In genomic region chr9:134791009-134791408, GRCh38 we compare ENCODE assay signal across 23 cellular contexts.
"Had no signal": no experiment of that assay in that cellular context is flagged by ENCODE, and none has a peak within 500 bp of the region (broad histone marks: within the 10 kb centered on the region; RNA-seq: fewer than 3 reads in every experiment).

No MANE protein-coding gene starts in this region.

- ATAC-seq: esophagus mucosa; heart left ventricle; left lobe of liver; right lobe of liver; stimulated activated memory B cell treated with anti-CD40 and anti-IgM and Interleukin-4, amounts not matched to agents 10 μg/mL and 1 μg/mL and 100 μg/mL, for 72 hours had no signal

- H3K4me3 ChIP-seq: heart left ventricle, neural progenitor cell, prostate gland, right lobe of liver, spleen, testis, tibial nerve, upper lobe of right lung, vagina had no signal

- H3K27me3 ChIP-seq: heart left ventricle, neural progenitor cell, right lobe of liver, testis, tibial nerve, upper lobe of right lung, vagina had no signal

- H2AFZ ChIP-seq: neural progenitor cell, parathyroid adenoma had no signal

- DNase-seq: effector memory CD4-positive, alpha-beta T cell; heart left ventricle; hypothalamus; kidney glomerular epithelial cell; occipital lobe; right lobe of liver; spleen; stimulated activated CD4-positive, alpha-beta T cell treated with anti-CD3 and anti-CD28 coated beads, Interleukin-15, amount 100 ng/mL, for 24 hours; stimulated activated CD4-positive, alpha-beta T cell treated with anti-CD3 and anti-CD28 coated beads, Interleukin-1b, Interleukin-23, amount 100 ng/mL, for 48 hours; stimulated activated CD4-positive, alpha-beta T cell treated with anti-CD3 and anti-CD28 coated beads, Interleukin-4, amount 100 ng/mL, for 24 hours; testis; upper lobe of right lung had no signal

- H3K36me3 ChIP-seq: neural progenitor cell, prostate gland, right lobe of liver, upper lobe of right lung had no signal

- H3K9ac ChIP-seq: neural progenitor cell, parathyroid adenoma had no signal

- H3K4me2 ChIP-seq: neural progenitor cell had no signal

- H3K79me2 ChIP-seq: parathyroid adenoma had no signal

- FAIRE-seq: endometrium, frontal cortex, islet of Langerhans had no signal

- H3K4me1 ChIP-seq: neural progenitor cell, parathyroid adenoma, prostate gland, right lobe of liver, testis, upper lobe of right lung, vagina had no signal

- H3K9me3 ChIP-seq: heart left ventricle, prostate gland, right lobe of liver, spleen, testis, tibial nerve, upper lobe of right lung, vagina had no signal

- H3K27ac ChIP-seq: heart left ventricle, neural progenitor cell, parathyroid adenoma, prostate gland, right lobe of liver, spleen, testis, tibial nerve, upper lobe of right lung, vagina had no signal
